ENCODE assay signal across 21 cellular contexts in genomic region chr20:33348136-33348937, GRCh38.
"Had no signal": no experiment of that assay in that cellular context is flagged by ENCODE, and none has a peak within 500 bp of the region (broad histone marks: within the 10 kb centered on the region; RNA-seq: fewer than 3 reads in every experiment).

No MANE protein-coding gene starts in this region.

- H3K27ac Mint-ChIP-seq: activated CD4-positive, alpha-beta T cell treated with anti-CD3 and anti-CD28 coated beads, Interleukin-2, amount 10 ng/mL, durations not matched to agents 24 days and 14 days; activated CD8-positive, alpha-beta T cell treated with anti-CD3 and anti-CD28 coated beads, Interleukin-2, amount 10 ng/mL, durations not matched to agents 7 days and 5 days; stimulated activated memory B cell treated with anti-CD40 and anti-IgM and Interleukin-4, amounts not matched to agents 10 μg/mL and 1 μg/mL and 100 μg/mL, for 72 hours had no signal

- H3K27me3 ChIP-seq: ascending aorta, pancreas, sigmoid colon, upper lobe of right lung had no signal

- H3K4me1 Mint-ChIP-seq: activated CD4-positive, alpha-beta T cell treated with anti-CD3 and anti-CD28 coated beads, Interleukin-2, amount 10 ng/mL, durations not matched to agents 24 days and 14 days; stimulated activated memory B cell treated with anti-CD40 and anti-IgM and Interleukin-4, amounts not matched to agents 10 μg/mL and 1 μg/mL and 100 μg/mL, for 72 hours had no signal

- H3K4me3 Mint-ChIP-seq: activated CD4-positive, alpha-beta T cell treated with anti-CD3 and anti-CD28 coated beads, Interleukin-2, amount 10 ng/mL, durations not matched to agents 24 days and 14 days; activated CD8-positive, alpha-beta T cell treated with anti-CD3 and anti-CD28 coated beads, Interleukin-2, amount 10 ng/mL, durations not matched to agents 7 days and 5 days; activated T-cell treated with anti-CD3 and anti-CD28 coated beads, Interleukin-2, amount 50 U/mL, for 4 hours; central memory CD8-positive, alpha-beta T cell; stimulated activated memory B cell treated with anti-CD40 and anti-IgM and Interleukin-4, amounts not matched to agents 10 μg/mL and 1 μg/mL and 100 μg/mL, for 72 hours had no signal

- DNase-seq: activated CD4-positive, alpha-beta T cell treated with anti-CD3 and anti-CD28 coated beads, Interleukin-2, amount 10 ng/mL, durations not matched to agents 24 days and 14 days; activated CD4-positive, CD25-positive, alpha-beta regulatory T cell; activated CD8-positive, alpha-beta T cell treated with anti-CD3 and anti-CD28 coated beads, Interleukin-2, amount 10 ng/mL, durations not matched to agents 7 days and 5 days; activated naive CD4-positive, alpha-beta T cell treated with anti-CD3 and anti-CD28 coated beads, Interleukin-2, amount 50 U/mL, for 16 hours; activated T-cell treated with anti-CD3 and anti-CD28 coated beads, Interleukin-2, amount 50 U/mL, for 4 hours; effector CD4-positive, alpha-beta T cell; esophagus squamous epithelium; kidney; mammary epithelial cell; sigmoid colon; stimulated activated CD4-positive, alpha-beta T cell treated with anti-CD3 and anti-CD28 coated beads, Interleukin-4, amount 100 ng/mL, for 4 hours; T-helper 1 cell; T-helper 9 cell; upper lobe of right lung had no signal

- H3K36me3 ChIP-seq: pancreas had no signal

- H3K9me3 Mint-ChIP-seq: activated CD4-positive, alpha-beta T cell treated with anti-CD3 and anti-CD28 coated beads, Interleukin-2, amount 10 ng/mL, durations not matched to agents 24 days and 14 days; activated T-cell treated with anti-CD3 and anti-CD28 coated beads, Interleukin-2, amount 50 U/mL, for 4 hours; central memory CD8-positive, alpha-beta T cell; stimulated activated memory B cell treated with anti-CD40 and anti-IgM and Interleukin-4, amounts not matched to agents 10 μg/mL and 1 μg/mL and 100 μg/mL, for 72 hours had no signal

- H3K9me3 ChIP-seq: ascending aorta, esophagus squamous epithelium, neutrophil, pancreas, sigmoid colon, thoracic aorta, upper lobe of right lung had no signal

- H3K4me1 ChIP-seq: ascending aorta, esophagus squamous epithelium, pancreas, sigmoid colon, upper lobe of right lung had no signal

- H3K27me3 Mint-ChIP-seq: activated CD4-positive, alpha-beta T cell treated with anti-CD3 and anti-CD28 coated beads, Interleukin-2, amount 10 ng/mL, durations not matched to agents 24 days and 14 days; central memory CD8-positive, alpha-beta T cell; stimulated activated memory B cell treated with anti-CD40 and anti-IgM and Interleukin-4, amounts not matched to agents 10 μg/mL and 1 μg/mL and 100 μg/mL, for 72 hours had no signal

- H3K4me3 ChIP-seq: ascending aorta, esophagus squamous epithelium, pancreas, sigmoid colon, thoracic aorta, upper lobe of right lung had no signal

- H3K27ac ChIP-seq: ascending aorta, esophagus squamous epithelium, neutrophil, pancreas, sigmoid colon, thoracic aorta, upper lobe of right lung had no signal

- ATAC-seq: activated CD8-positive, alpha-beta T cell treated with anti-CD3 and anti-CD28 coated beads, Interleukin-2, amount 10 ng/mL, durations not matched to agents 7 days and 5 days; activated T-cell treated with anti-CD3 and anti-CD28 coated beads, Interleukin-2, amount 50 U/mL, for 4 hours; left lobe of liver; pancreas; stimulated activated memory B cell treated with anti-CD40 and anti-IgM and Interleukin-4, amounts not matched to agents 10 μg/mL and 1 μg/mL and 100 μg/mL, for 72 hours; upper lobe of right lung had no signal
